Comparison of ENCODE assay signal across 8 cellular contexts in the genomic region with DNA sequence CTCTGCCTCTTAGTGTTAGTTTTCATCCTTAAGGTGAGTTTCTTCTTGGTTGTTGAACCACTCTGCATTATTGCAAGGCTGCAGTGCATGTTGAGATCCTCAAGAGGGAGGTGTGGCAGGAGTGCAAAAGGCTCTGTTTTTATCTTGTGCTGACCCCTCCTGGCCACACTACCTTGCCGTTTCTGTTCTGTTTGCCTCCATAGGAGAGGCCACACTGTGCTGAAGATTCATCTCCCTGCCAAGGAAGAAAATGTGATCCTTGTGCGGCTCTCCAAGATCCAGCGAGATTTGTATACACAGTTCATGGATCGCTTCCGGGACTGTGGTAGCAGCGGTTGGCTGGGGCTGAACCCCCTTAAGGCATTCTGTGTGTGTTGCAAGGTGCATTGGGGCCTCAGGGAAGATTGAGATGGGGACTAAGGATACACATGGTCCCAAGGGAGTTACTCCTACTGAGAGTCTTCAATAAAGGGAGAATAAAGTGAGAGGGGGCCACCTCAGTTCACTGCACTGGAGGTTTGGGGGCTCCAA. TPM values are rescaled to one million over a fixed set of nuclear protein-coding genes. Genes with fewer than 3 reads are reported as not detected.
A peak's percentile ranks its signal among the peaks of the same experiment; 100 is the strongest.
DNase-seq lines count a peak whose midpoint lies in the region; ATAC-seq and TF ChIP-seq lines count a peak whose summit lies in the region.

No MANE protein-coding gene starts in this region.

- peaks cover 73% of the 10 kb centered on the region for H3K36me3 Mint-ChIP-seq in CD4-positive, CD25-positive, alpha-beta regulatory T cell
- H3K36me3 Mint-ChIP-seq in naive thymus-derived CD4-positive, alpha-beta T cell: peaks cover 6 to 67% (median 42%) of the 10 kb centered on the region in 5 donors

- H3K27ac ChIP-seq in CD4-positive, CD25-positive, alpha-beta regulatory T cell (ENCODE audit: insufficient read depth, low read length, poor library complexity, severe bottlenecking): no peak overlapping the region
- no peak overlapping the region for H3K27ac ChIP-seq in SJCRH30
- H3K27ac ChIP-seq in naive thymus-derived CD4-positive, alpha-beta T cell (ENCODE audit: low read depth, low read length): no peak overlapping the region

- H3K27me3 Mint-ChIP-seq in CD4-positive, CD25-positive, alpha-beta regulatory T cell: no peaks in the 10 kb centered on the region
- H3K27me3 Mint-ChIP-seq in naive thymus-derived CD4-positive, alpha-beta T cell: no peaks in the 10 kb centered on the region

- H3K4me1 Mint-ChIP-seq in CD4-positive, CD25-positive, alpha-beta regulatory T cell: no peaks in the 10 kb centered on the region
- H3K4me1 Mint-ChIP-seq in naive thymus-derived CD4-positive, alpha-beta T cell: peaks cover 0 to 3% (median 0%) of the 10 kb centered on the region in 7 donors

- no peaks in the 10 kb centered on the region for H3K9me3 Mint-ChIP-seq in CD4-positive, CD25-positive, alpha-beta regulatory T cell
- H3K9me3 Mint-ChIP-seq in naive thymus-derived CD4-positive, alpha-beta T cell: peaks cover 0 to 2% (median 0%) of the 10 kb centered on the region in 11 donors

- peaks cover 90% of the 10 kb centered on the region for H3K36me3 ChIP-seq in CD4-positive, CD25-positive, alpha-beta regulatory T cell (ENCODE audit: control insufficient read depth, insufficient read depth, low read length)
- peaks cover 48% of the 10 kb centered on the region for H3K36me3 ChIP-seq in SJCRH30
- peaks cover 22 to 94% (median 31%) of the 10 kb centered on the region in 3 experiments for H3K36me3 ChIP-seq in naive thymus-derived CD4-positive, alpha-beta T cell (ENCODE audit: control insufficient read depth in 2 of 3, insufficient read depth in 3 of 3, low read length in 3 of 3)

- no peak overlapping the region for H3K4me3 ChIP-seq in CD4-positive, CD25-positive, alpha-beta regulatory T cell (ENCODE audit: low read depth, low read length)
- no peak overlapping the region for H3K4me3 ChIP-seq in SJCRH30
- no peak overlapping the region for H3K4me3 ChIP-seq in naive thymus-derived CD4-positive, alpha-beta T cell (ENCODE audit: low read length)

- H3K27me3 ChIP-seq in CD4-positive, CD25-positive, alpha-beta regulatory T cell (ENCODE audit: control insufficient read depth, insufficient read depth, low read length): no peaks in the 10 kb centered on the region
- H3K27me3 ChIP-seq in SJCRH30: no peaks in the 10 kb centered on the region
- H3K27me3 ChIP-seq in naive thymus-derived CD4-positive, alpha-beta T cell (ENCODE audit: control insufficient read depth in 2 of 2, insufficient read depth in 2 of 2, low read length in 2 of 2): no peaks in the 10 kb centered on the region

- H3K4me3 Mint-ChIP-seq in CD4-positive, CD25-positive, alpha-beta regulatory T cell: no peak overlapping the region
- H3K4me3 Mint-ChIP-seq in naive thymus-derived CD4-positive, alpha-beta T cell: no peak overlapping the region

- H3K27ac Mint-ChIP-seq in CD4-positive, CD25-positive, alpha-beta regulatory T cell: peak overlapping the region in 1 of 3 donors; percentile 7
- H3K27ac Mint-ChIP-seq in naive thymus-derived CD4-positive, alpha-beta T cell: peak overlapping the region in 1 of 9 donors; percentile 36

- H3K4me1 ChIP-seq in CD4-positive, CD25-positive, alpha-beta regulatory T cell (ENCODE audit: control insufficient read depth, insufficient read depth, low read length, poor library complexity, severe bottlenecking): no peaks in the 10 kb centered on the region
- no peaks in the 10 kb centered on the region for H3K4me1 ChIP-seq in SJCRH30
- H3K4me1 ChIP-seq in naive thymus-derived CD4-positive, alpha-beta T cell (ENCODE audit: control insufficient read depth in 2 of 2, insufficient read depth in 2 of 2, low read length in 2 of 2): no peaks in the 10 kb centered on the region

- CTCF ChIA-PET in naive thymus-derived CD4-positive, alpha-beta T cell (lab: Charles Lee): no interaction called here

- ATAC-seq in CD4-positive, CD25-positive, alpha-beta regulatory T cell (ENCODE audit: low read depth in 2 of 2): peak; percentile 45 to 56
- ATAC-seq in GM18909 (IDR thresholded peaks at IDR 0.05; ENCODE audit: poor library complexity, unreplicated experiment): peak; percentile 74
- peak; percentile 80 for ATAC-seq in naive thymus-derived CD4-positive, alpha-beta T cell
- ATAC-seq in GM18511 (IDR thresholded peaks at IDR 0.05; ENCODE audit: unreplicated experiment): no peak

- peak; percentile 71 for TF ChIP-seq RAD21 in Ishikawa (IDR thresholded peaks at IDR 0.05; ENCODE audit: low read depth)

- intact Hi-C loops in naive thymus-derived CD4-positive, alpha-beta T cell (cut with micrococcal nuclease): loop anchor here (1.0 kb wide), 2 partner anchors 44 to 136 kb away; no protein-coding TSS in a partner anchor

- no peaks in the 10 kb centered on the region for H3K9me3 ChIP-seq in CD4-positive, CD25-positive, alpha-beta regulatory T cell (ENCODE audit: control insufficient read depth in 2 of 2, low read length in 2 of 2)
- H3K9me3 ChIP-seq in SJCRH30 (replicated peaks): no peaks in the 10 kb centered on the region
- H3K9me3 ChIP-seq in naive thymus-derived CD4-positive, alpha-beta T cell (ENCODE audit: control insufficient read depth in 2 of 3, low read length in 3 of 3): no peaks in the 10 kb centered on the region

- TF ChIP-seq EP300 in Ishikawa (IDR thresholded peaks at IDR 0.05; ENCODE audit: borderline replicate concordance): no peak

- POLR2A ChIA-PET in naive thymus-derived CD4-positive, alpha-beta T cell (lab: Charles Lee): no interaction called here

- DNase-seq in CD4-positive, CD25-positive, alpha-beta regulatory T cell: peak in 2 of 3 donors; percentile 8 to 78
- DNase-seq in SJCRH30: peak; percentile 49 to 55
- DNase-seq in ecto neural progenitor cell (ENCODE audit: low spot score): peak; percentile 59
- DNase-seq in naive thymus-derived CD4-positive, alpha-beta T cell: peak in 6 of 9 donors; percentile 3 to 23 (median 15)
- no peak for DNase-seq in activated CD8-positive, alpha-beta memory T cell treated with anti-CD3 and anti-CD28 coated beads, Interleukin-2, amount 50 U/mL, for 4 hours

TF ChIP-seq in Ishikawa, 13 proteins besides CTCF, POLR2A, EP300 and RAD21:
- no peak for TF ChIP-seq TEAD4 (IDR thresholded peaks at IDR 0.05)
- TF ChIP-seq TCF12 (IDR thresholded peaks at IDR 0.05; ENCODE audit: low read depth): no peak
- TF ChIP-seq EGR1 (IDR thresholded peaks at IDR 0.05): no peak
- TF ChIP-seq, protein P1, sequence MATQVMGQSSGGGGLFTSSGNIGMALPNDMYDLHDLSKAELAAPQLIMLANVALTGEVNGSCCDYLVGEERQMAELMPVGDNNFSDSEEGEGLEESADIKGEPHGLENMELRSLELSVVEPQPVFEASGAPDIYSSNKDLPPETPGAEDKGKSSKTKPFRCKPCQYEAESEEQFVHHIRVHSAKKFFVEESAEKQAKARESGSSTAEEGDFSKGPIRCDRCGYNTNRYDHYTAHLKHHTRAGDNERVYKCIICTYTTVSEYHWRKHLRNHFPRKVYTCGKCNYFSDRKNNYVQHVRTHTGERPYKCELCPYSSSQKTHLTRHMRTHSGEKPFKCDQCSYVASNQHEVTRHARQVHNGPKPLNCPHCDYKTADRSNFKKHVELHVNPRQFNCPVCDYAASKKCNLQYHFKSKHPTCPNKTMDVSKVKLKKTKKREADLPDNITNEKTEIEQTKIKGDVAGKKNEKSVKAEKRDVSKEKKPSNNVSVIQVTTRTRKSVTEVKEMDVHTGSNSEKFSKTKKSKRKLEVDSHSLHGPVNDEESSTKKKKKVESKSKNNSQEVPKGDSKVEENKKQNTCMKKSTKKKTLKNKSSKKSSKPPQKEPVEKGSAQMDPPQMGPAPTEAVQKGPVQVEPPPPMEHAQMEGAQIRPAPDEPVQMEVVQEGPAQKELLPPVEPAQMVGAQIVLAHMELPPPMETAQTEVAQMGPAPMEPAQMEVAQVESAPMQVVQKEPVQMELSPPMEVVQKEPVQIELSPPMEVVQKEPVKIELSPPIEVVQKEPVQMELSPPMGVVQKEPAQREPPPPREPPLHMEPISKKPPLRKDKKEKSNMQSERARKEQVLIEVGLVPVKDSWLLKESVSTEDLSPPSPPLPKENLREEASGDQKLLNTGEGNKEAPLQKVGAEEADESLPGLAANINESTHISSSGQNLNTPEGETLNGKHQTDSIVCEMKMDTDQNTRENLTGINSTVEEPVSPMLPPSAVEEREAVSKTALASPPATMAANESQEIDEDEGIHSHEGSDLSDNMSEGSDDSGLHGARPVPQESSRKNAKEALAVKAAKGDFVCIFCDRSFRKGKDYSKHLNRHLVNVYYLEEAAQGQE (IDR thresholded peaks at IDR 0.05; ENCODE audit: low read depth): no peak
- no peak for TF ChIP-seq CEBPB (IDR thresholded peaks at IDR 0.05)
- no peak for TF ChIP-seq FOXM1 (IDR thresholded peaks at IDR 0.05; ENCODE audit: borderline replicate concordance, low read depth)
- TF ChIP-seq YY1 (IDR thresholded peaks at IDR 0.05; ENCODE audit: low read depth): no peak
- TF ChIP-seq, protein P2, sequence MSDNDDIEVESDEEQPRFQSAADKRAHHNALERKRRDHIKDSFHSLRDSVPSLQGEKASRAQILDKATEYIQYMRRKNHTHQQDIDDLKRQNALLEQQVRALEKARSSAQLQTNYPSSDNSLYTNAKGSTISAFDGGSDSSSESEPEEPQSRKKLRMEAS (IDR thresholded peaks at IDR 0.05): no peak
- TF ChIP-seq NFIC (IDR thresholded peaks at IDR 0.05): no peak
- TF ChIP-seq ZBTB7A (IDR thresholded peaks at IDR 0.05; ENCODE audit: low read depth): no peak
- no peak for TF ChIP-seq TAF1 (IDR thresholded peaks at IDR 0.05; ENCODE audit: low read depth)
- TF ChIP-seq, protein P3, sequence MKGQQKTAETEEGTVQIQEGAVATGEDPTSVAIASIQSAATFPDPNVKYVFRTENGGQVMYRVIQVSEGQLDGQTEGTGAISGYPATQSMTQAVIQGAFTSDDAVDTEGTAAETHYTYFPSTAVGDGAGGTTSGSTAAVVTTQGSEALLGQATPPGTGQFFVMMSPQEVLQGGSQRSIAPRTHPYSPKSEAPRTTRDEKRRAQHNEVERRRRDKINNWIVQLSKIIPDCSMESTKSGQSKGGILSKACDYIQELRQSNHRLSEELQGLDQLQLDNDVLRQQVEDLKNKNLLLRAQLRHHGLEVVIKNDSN (IDR thresholded peaks at IDR 0.05): no peak
- no peak for TF ChIP-seq CREB1 (IDR thresholded peaks at IDR 0.05; ENCODE audit: low read depth)

RNA-seq across cellular contexts. Expression of a gene that starts 33.0 kb away (rescaled TPM):
- total RNA-seq in CD4-positive, CD25-positive, alpha-beta regulatory T cell: 47.0 TPM
- 100 to 1,000 TPM; 133 to 165 (median 139) TPM for polyA plus RNA-seq in CD4-positive, CD25-positive, alpha-beta regulatory T cell
- 34.7 and 35.0 TPM in 2 replicates for total RNA-seq in SJCRH30 (2014; rRNA removed; shearing (Covaris generic))
- total RNA-seq in naive thymus-derived CD4-positive, alpha-beta T cell: 10 to 100 TPM; 34.4 to 65.0 (median 41.7) TPM
- 100 to 1,000 TPM in 1 of 2 donors, 10 to 100 TPM in 1; 92.9 to 115 TPM for polyA plus RNA-seq in naive thymus-derived CD4-positive, alpha-beta T cell
